ENCODE assay signal across 2 cellular contexts in genomic region chr12:128910629-128911028, GRCh38.
TF ChIP-seq lines count a peak whose summit lies in the region.

No MANE protein-coding gene starts in this region.

TF ChIP-seq in liver, 16 proteins besides CTCF, POLR2A, EP300 and RAD21:
- TF ChIP-seq TAF1 (conservative IDR thresholded peaks at IDR 0.05) (no peak), YY1 (IDR thresholded peaks at IDR 0.05) (no peak), RXRA (IDR thresholded peaks at IDR 0.05) (no peak), EGR1 (IDR thresholded peaks at IDR 0.05; ENCODE audit: low read depth in 2 of 2) (no peak), NR2F2 (IDR thresholded peaks at IDR 0.05) (no peak), SP1 (IDR thresholded peaks at IDR 0.05) (no peak), ZBTB33 (IDR thresholded peaks at IDR 0.05) (no peak)
- TF ChIP-seq, protein P1, sequence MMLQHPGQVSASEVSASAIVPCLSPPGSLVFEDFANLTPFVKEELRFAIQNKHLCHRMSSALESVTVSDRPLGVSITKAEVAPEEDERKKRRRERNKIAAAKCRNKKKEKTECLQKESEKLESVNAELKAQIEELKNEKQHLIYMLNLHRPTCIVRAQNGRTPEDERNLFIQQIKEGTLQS (IDR thresholded peaks at IDR 0.05): no peak
TF ChIP-seq in liver: peak in this region for 0.

TF ChIP-seq in HepG2, 621 proteins besides CTCF, POLR2A, EP300 and RAD21:
- TF ChIP-seq ZNF256 (CRISPR knock-in tag; conservative IDR thresholded peaks at IDR 0.05) (no peak), HCFC1 (IDR thresholded peaks at IDR 0.05; ENCODE audit: low read depth, low read length) (no peak), IRX3 (CRISPR knock-in tag; IDR thresholded peaks at IDR 0.05; ENCODE audit: borderline replicate concordance, low read depth) (no peak), ZNF292 (CRISPR knock-in tag; IDR thresholded peaks at IDR 0.05; ENCODE audit: borderline replicate concordance, low read depth) (no peak), NR2F2 (IDR thresholded peaks at IDR 0.05; ENCODE audit: borderline replicate concordance, low read depth) (no peak), ZNF430 (CRISPR knock-in tag; IDR thresholded peaks at IDR 0.05) (no peak), ZNF543 (CRISPR knock-in tag; IDR thresholded peaks at IDR 0.05) (no peak), DZIP1 (CRISPR knock-in tag; IDR thresholded peaks at IDR 0.05) (no peak), ZNF678 (CRISPR knock-in tag; IDR thresholded peaks at IDR 0.05) (no peak)
- TF ChIP-seq, protein P2, sequence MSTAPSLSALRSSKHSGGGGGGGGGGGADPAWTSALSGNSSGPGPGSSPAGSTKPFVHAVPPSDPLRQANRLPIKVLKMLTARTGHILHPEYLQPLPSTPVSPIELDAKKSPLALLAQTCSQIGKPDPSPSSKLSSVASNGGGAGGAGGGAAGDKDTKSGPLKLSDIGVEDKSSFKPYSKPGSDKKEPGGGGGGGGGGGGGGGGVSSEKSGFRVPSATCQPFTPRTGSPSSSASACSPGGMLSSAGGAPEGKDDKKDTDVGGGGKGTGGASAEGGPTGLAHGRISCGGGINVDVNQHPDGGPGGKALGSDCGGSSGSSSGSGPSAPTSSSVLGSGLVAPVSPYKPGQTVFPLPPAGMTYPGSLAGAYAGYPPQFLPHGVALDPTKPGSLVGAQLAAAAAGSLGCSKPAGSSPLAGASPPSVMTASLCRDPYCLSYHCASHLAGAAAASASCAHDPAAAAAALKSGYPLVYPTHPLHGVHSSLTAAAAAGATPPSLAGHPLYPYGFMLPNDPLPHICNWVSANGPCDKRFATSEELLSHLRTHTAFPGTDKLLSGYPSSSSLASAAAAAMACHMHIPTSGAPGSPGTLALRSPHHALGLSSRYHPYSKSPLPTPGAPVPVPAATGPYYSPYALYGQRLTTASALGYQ (CRISPR knock-in tag; IDR thresholded peaks at IDR 0.05): no peak
